ENCODE assay signal across 35 cellular contexts in genomic region chr9:107855164-107855563, GRCh38.
"Had no signal": no experiment of that assay in that cellular context is flagged by ENCODE, and none has a peak within 500 bp of the region (broad histone marks: within the 10 kb centered on the region; RNA-seq: fewer than 3 reads in every experiment).

No MANE protein-coding gene starts in this region.

- H3K4me3 ChIP-seq: MG63 had no signal

- H3K27me3 ChIP-seq: MG63 had no signal

- DNase-seq: Karpas-422, Kasumi-1, MG63, MM.1S, MV-4-11, NCI-H1048, NCI-H1092, NCI-H1092 treated with DMSO at 0.1 percent for 48 hours, NCI-H1105, NCI-H1105 treated with DMSO at 0.1 percent for 48 hours, NCI-H1417, NCI-H1417 treated with DMSO at 0.1 percent for 48 hours, NCI-H1436, NCI-H1436 treated with DMSO at 0.1 percent for 48 hours, NCI-H146, NCI-H1694, NCI-H1694 treated with DMSO at 0.1 percent for 48 hours, NCI-H187, NCI-H187 treated with DMSO at 0.1 percent for 48 hours, NCI-H1930, NCI-H2029, NCI-H2029 treated with DMSO at 0.1 percent for 48 hours, NCI-H2081, NCI-H2081 treated with DMSO at 0.1 percent for 48 hours, NCI-H2107, NCI-H2171, NCI-H2171 treated with DMSO at 0.1 percent for 48 hours, NCI-H2227 treated with DMSO at 0.1 percent for 48 hours, NCI-H226, NCI-H345, NCI-H446, NCI-H446 treated with DMSO at 0.1 percent for 48 hours, NCI-H510A, NCI-H510A treated with DMSO at 0.1 percent for 48 hours, NCI-H524 had no signal

- H3K36me3 ChIP-seq: MG63 had no signal
